Comparison of ENCODE assay signal across 7 cellular contexts in the genomic region with DNA sequence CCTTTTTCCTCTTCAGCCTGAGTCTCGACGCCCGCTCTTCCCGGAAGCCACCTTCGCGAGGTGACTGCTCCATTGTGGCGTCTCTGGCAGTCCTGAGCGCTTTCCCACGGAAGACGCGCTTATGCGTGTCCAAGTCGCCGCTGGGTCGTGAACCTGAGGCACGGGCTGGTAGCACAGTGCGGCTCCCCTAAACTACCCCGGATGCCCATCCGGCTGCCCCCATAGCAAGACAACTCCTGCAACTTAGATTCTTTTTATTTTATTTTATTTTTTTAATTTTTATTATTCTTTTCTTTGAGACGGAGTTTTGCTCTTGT. TPM values are rescaled to one million over a fixed set of nuclear protein-coding genes. Genes with fewer than 3 reads are reported as not detected.
DNase-seq lines count a peak whose midpoint lies in the region; ATAC-seq, FAIRE-seq and TF ChIP-seq lines count a peak whose summit lies in the region.

No MANE protein-coding gene starts in this region.

- H4K20me1 ChIP-seq in GM23338 (replicated peaks; ENCODE audit: insufficient read depth) = peaks cover 13% of the 10 kb centered on the region
- H4K20me1 ChIP-seq in hepatocyte (ENCODE audit: insufficient read depth, poor library complexity, severe bottlenecking) = peaks cover 9% of the 10 kb centered on the region

- H3K36me3 ChIP-seq in GM23338 (ENCODE audit: insufficient read depth) (0 out of 2 replicates have a peak, but pooled peaks cover 1% of the 10 kb centered on the region), hepatocyte (replicated peaks; ENCODE audit: insufficient read depth, low read depth) (no peaks in the 10 kb centered on the region), stomach (peaks cover 0 to 3% (median 1%) of the 10 kb centered on the region in 4 donors)

- peaks cover 24% of the 10 kb centered on the region for H3K27me3 Mint-ChIP-seq in GM23338 (ENCODE audit: insufficient read depth, low read depth, poor library complexity)

- H3K27ac ChIP-seq in GM23338 (ENCODE audit: low read depth) (peak overlapping the region; percentile 97), hepatocyte (peak overlapping the region; percentile 90), stomach (peak overlapping the region; percentile 85 to 97 (median 92))

- DNase-seq in GM23338 (ENCODE audit: low spot score) (no peak), hepatocyte (ENCODE audit: low spot score) (no peak), stomach (no peak), NCI-H82 treated with DMSO at 0.1 percent for 48 hours (lab: John Stamatoyannopoulos, UW; ENCODE audit: unreplicated experiment) (no peak), NCI-H526 (lab: John Stamatoyannopoulos, UW) (no peak), D721Med (ENCODE audit: insufficient read length, low spot score) (no peak)

- peak overlapping the region; percentile 49; the same call in 1 of the 2 replicates for H2AFZ ChIP-seq in GM23338
- H2AFZ ChIP-seq in hepatocyte = peak overlapping the region; percentile 48

- H3K4me2 ChIP-seq in GM23338 (peak overlapping the region; percentile 86), hepatocyte (peak overlapping the region; percentile 77)

- peaks cover 3% of the 10 kb centered on the region; the same call in 1 of the 3 replicates for H3K36me3 Mint-ChIP-seq in GM23338 (ENCODE audit: low read depth)

- ATAC-seq in GM23338 = no peak

- peak overlapping the region; percentile 57 for H3K4me3 ChIP-seq in GM23338
- H3K4me3 ChIP-seq in WI38 (ENCODE audit: low read depth, low read length) = peak overlapping the region; percentile 60
- peak overlapping the region; percentile 5 for H3K4me3 ChIP-seq in hepatocyte
- H3K4me3 ChIP-seq in stomach = peak overlapping the region; percentile 53 to 63 (median 58)

- H3K27ac Mint-ChIP-seq in GM23338 = peak overlapping the region; percentile 85

- no peak for TF ChIP-seq POLR2A in stomach (IDR thresholded peaks at IDR 0.05)

- H3K9me3 Mint-ChIP-seq in GM23338 = peaks cover 4% of the 10 kb centered on the region

- 26% methylated on average over 20 of the region's 20 CpGs for WGBS in hepatocyte (ENCODE audit: low lambda C conversion rate, missing lambda C conversion rate)
- WGBS in stomach, 5 donors = 9 to 14% (median 12%) methylated on average over 20 of the region's 20 CpGs

- peaks cover 18% of the 10 kb centered on the region for H3F3A ChIP-seq in GM23338 (replicated peaks; ENCODE audit: low read depth)

- H3K9me3 ChIP-seq in hepatocyte (ENCODE audit: low read depth) (no peaks in the 10 kb centered on the region), stomach (no peaks in the 10 kb centered on the region)

- no peak for TF ChIP-seq EP300 in stomach (IDR thresholded peaks at IDR 0.05)

- no peak for FAIRE-seq in D721Med (lab: Jason Lieb, UNC)

- peaks cover 24% of the 10 kb centered on the region for H3K4me1 Mint-ChIP-seq in GM23338

- peaks cover 3% of the 10 kb centered on the region; the same call in 1 of the 2 replicates for H3K27me3 ChIP-seq in GM23338 (ENCODE audit: insufficient read depth)
- no peaks in the 10 kb centered on the region for H3K27me3 ChIP-seq in hepatocyte
- peaks cover 0 to 5% (median 0%) of the 10 kb centered on the region in 3 donors for H3K27me3 ChIP-seq in stomach

- TF ChIP-seq CTCF in GM23338 (conservative IDR thresholded peaks at IDR 0.05; ENCODE audit: low read depth in 2 of 2) (no peak), WI38 (IDR thresholded peaks at IDR 0.05; ENCODE audit: low read depth, low read length) (no peak), hepatocyte (IDR thresholded peaks at IDR 0.05; ENCODE audit: poor library complexity) (no peak), stomach (IDR thresholded peaks at IDR 0.05) (no peak), D721Med (IDR thresholded peaks at IDR 0.05; ENCODE audit: insufficient read depth, missing control alignments) (no peak)

- H3K4me1 ChIP-seq in GM23338 (ENCODE audit: insufficient read depth) (peaks cover 17% of the 10 kb centered on the region), hepatocyte (ENCODE audit: insufficient read depth) (peaks cover 21% of the 10 kb centered on the region), stomach (peaks cover 47 to 58% (median 52%) of the 10 kb centered on the region in 4 donors)

- intact Hi-C loops in stomach (cut with DNase I; ENCODE audit: low total_unique reads) = no loop called here

- peak overlapping the region; percentile 73 for H3K4me3 Mint-ChIP-seq in GM23338

- no peaks in the 10 kb centered on the region for H3K9me2 ChIP-seq in GM23338 (ENCODE audit: insufficient read depth)
- no peaks in the 10 kb centered on the region for H3K9me2 ChIP-seq in hepatocyte (replicated peaks; ENCODE audit: insufficient read depth)

- H3K79me2 ChIP-seq in GM23338 (replicated peaks; ENCODE audit: insufficient read depth) = peaks cover 19% of the 10 kb centered on the region
- peaks cover 16% of the 10 kb centered on the region for H3K79me2 ChIP-seq in hepatocyte

TF ChIP-seq in GM23338, 12 proteins besides CTCF, POLR2A, EP300 and RAD21 (continues in another document):
- TF ChIP-seq ZNF114 (CRISPR knock-in tag; IDR thresholded peaks at IDR 0.05) (no peak), EZH2phosphoT487 (IDR thresholded peaks at IDR 0.05; ENCODE audit: unreplicated experiment) (no peak), NANOG (IDR thresholded peaks at IDR 0.05; ENCODE audit: borderline replicate concordance) (no peak), EZH2 (IDR thresholded peaks at IDR 0.05; ENCODE audit: low read depth, unreplicated experiment) (no peak), STAT1 (IDR thresholded peaks at IDR 0.05; ENCODE audit: unreplicated experiment) (no peak), ZNF331 (CRISPR knock-in tag; IDR thresholded peaks at IDR 0.05; ENCODE audit: low read depth) (no peak), POLR2AphosphoS5 (IDR thresholded peaks at IDR 0.05; ENCODE audit: low read depth) (no peak), JUNB (IDR thresholded peaks at IDR 0.05; ENCODE audit: unreplicated experiment) (no peak), CREB1 (CRISPR knock-in tag; IDR thresholded peaks at IDR 0.05; ENCODE audit: low read depth) (no peak)

RNA-seq across cellular contexts. Expression of a gene that starts 2.1 kb away (rescaled TPM):
- 42.7 and 44.0 TPM in 2 replicates for total RNA-seq in GM23338 (2014; rRNA removed; shearing (Covaris generic))
- 16.2 TPM in 2 replicates for polyA plus RNA-seq in GM23338 (2016; fragmentation: Nextera tagmentation; extraction: Ambion mirVana)
- 39.5 and 45.6 TPM in 2 replicates for total RNA-seq in hepatocyte
- polyA plus RNA-seq in hepatocyte = 45.6 and 52.4 TPM in 2 replicates
- 100 to 1,000 TPM in 1 of 5 donors, 10 to 100 TPM in 4; 19.8 to 184 (median 76.3) TPM for total RNA-seq in stomach
- 10 to 100 TPM; 21.5 to 36.9 (median 31.2) TPM for polyA plus RNA-seq in stomach

RNA-seq across cellular contexts. Expression of a gene that starts 7.2 kb away (rescaled TPM):
- total RNA-seq in GM23338 (2014; rRNA removed; shearing (Covaris generic)) = 14.8 and 14.9 TPM in 2 replicates
- polyA plus RNA-seq in GM23338 (2016; fragmentation: Nextera tagmentation; extraction: Ambion mirVana) (3.1 TPM in 2 replicates), hepatocyte (31.7 and 34.2 TPM in 2 replicates), stomach (1 to 10 TPM; 4.4 to 6.0 (median 5.8) TPM)
- total RNA-seq in hepatocyte (24.2 and 34.8 TPM in 2 replicates), stomach (10 to 100 TPM in 2 of 5 donors, 1 to 10 TPM in 3; 3.5 to 16.5 (median 9.8) TPM)

RNA-seq across cellular contexts. Expression of a gene that starts 26.3 kb away (rescaled TPM):
- 19.7 and 30.9 TPM in 2 replicates for total RNA-seq in GM23338 (2014; rRNA removed; shearing (Covaris generic))
- polyA plus RNA-seq in GM23338 (2016; fragmentation: Nextera tagmentation; extraction: Ambion mirVana) = 15.0 and 16.6 TPM in 2 replicates
- total RNA-seq in hepatocyte = 23.4 and 29.7 TPM in 2 replicates
- polyA plus RNA-seq in hepatocyte = 20.5 and 23.1 TPM in 2 replicates
- total RNA-seq in stomach = 10 to 100 TPM; 11.9 to 66.1 (median 17.2) TPM
- 1 to 10 TPM; 2.9 to 6.0 (median 4.2) TPM for polyA plus RNA-seq in stomach

Comparison
In these comparisons a context has a peak if more than half of its experiments do, and no peak if none do; other contexts are left out.
1. H3K4me3 ChIP-seq: peak in every context shown above with its lines; median percentile 60 in WI38; 58 in stomach; 57 in GM23338; 5 in hepatocyte.